ENCODE assay signal across 29 cellular contexts in the genomic region with DNA sequence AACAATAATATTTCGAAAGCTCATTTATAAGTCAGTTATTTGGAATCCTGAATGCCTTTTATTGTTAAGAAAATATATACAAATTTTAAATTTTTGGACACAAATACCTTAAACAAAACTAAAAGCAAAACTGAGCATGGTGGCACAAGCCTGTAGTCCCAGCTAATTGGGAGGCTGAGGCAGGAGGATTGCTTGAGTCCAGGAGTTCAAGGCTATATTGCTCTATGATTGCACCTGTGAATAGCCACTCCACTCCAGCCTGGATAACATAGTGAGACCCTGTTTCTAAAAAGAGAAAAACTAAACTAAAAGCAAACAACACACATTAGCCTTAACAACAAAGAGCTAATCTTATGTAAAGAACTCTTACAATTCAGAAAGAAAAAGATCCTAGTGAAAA.
"Had no signal": no experiment of that assay in that cellular context is flagged by ENCODE, and none has a peak within 500 bp of the region (broad histone marks: within the 10 kb centered on the region; RNA-seq: fewer than 3 reads in every experiment).

No MANE protein-coding gene starts in this region.

- H3K9me3 Mint-ChIP-seq: stimulated activated effector memory CD8-positive, alpha-beta T cell treated with anti-CD3 and anti-CD28 coated beads, Interleukin-12 subunit alpha, Interleukin-12 subunit beta, amount 100 ng/mL, for 72 hours; stimulated activated naive CD8-positive, alpha-beta T cell treated with anti-CD3 and anti-CD28 coated beads, Interleukin-15, amount 100 ng/mL, for 72 hours; stimulated activated naive CD8-positive, alpha-beta T cell treated with anti-CD3 and anti-CD28 coated beads, Interleukin-15, Interleukin-2, amounts not matched to agents 100 ng/mL and 50 ng/mL, for 24 hours; type B pancreatic cell had no signal

- H3K4me1 Mint-ChIP-seq: stimulated activated effector memory CD8-positive, alpha-beta T cell treated with anti-CD3 and anti-CD28 coated beads, Interleukin-12 subunit alpha, Interleukin-12 subunit beta, amount 100 ng/mL, for 72 hours; stimulated activated memory B cell treated with anti-CD40 and anti-IgM and Interleukin-4, amounts not matched to agents 10 μg/mL and 1 μg/mL and 100 μg/mL, for 72 hours; stimulated activated naive B cell treated with anti-CD40 and anti-IgM and Interleukin-4, amounts not matched to agents 10 μg/mL and 1 μg/mL and 100 μg/mL, for 72 hours; stimulated activated naive CD8-positive, alpha-beta T cell treated with anti-CD3 and anti-CD28 coated beads, Interleukin-15, amount 100 ng/mL, for 72 hours had no signal

- H3K4me3 Mint-ChIP-seq: stimulated activated effector memory CD8-positive, alpha-beta T cell treated with anti-CD3 and anti-CD28 coated beads, Interleukin-12 subunit alpha, Interleukin-12 subunit beta, amount 100 ng/mL, for 72 hours; stimulated activated memory B cell treated with anti-CD40 and anti-IgM and Interleukin-4, amounts not matched to agents 10 μg/mL and 1 μg/mL and 100 μg/mL, for 72 hours; stimulated activated naive B cell treated with anti-CD40 and anti-IgM and Interleukin-4, amounts not matched to agents 10 μg/mL and 1 μg/mL and 100 μg/mL, for 72 hours; stimulated activated naive CD8-positive, alpha-beta T cell treated with anti-CD3 and anti-CD28 coated beads, Interleukin-15, amount 100 ng/mL, for 72 hours; stimulated activated naive CD8-positive, alpha-beta T cell treated with anti-CD3 and anti-CD28 coated beads, Interleukin-15, Interleukin-2, amounts not matched to agents 100 ng/mL and 50 ng/mL, for 24 hours; type B pancreatic cell had no signal

- H3K4me3 ChIP-seq: stomach, suprapubic skin, testis, thoracic aorta, thyroid gland, tibial artery, tibial nerve, transverse colon, upper lobe of left lung, upper lobe of right lung, uterus, vagina had no signal

- H3K36me3 ChIP-seq: stomach, suprapubic skin, thoracic aorta, thyroid gland, tibial artery, tibial nerve, transverse colon, upper lobe of left lung, upper lobe of right lung, uterus, vagina had no signal

- H3K36me3 Mint-ChIP-seq: stimulated activated effector memory CD8-positive, alpha-beta T cell treated with anti-CD3 and anti-CD28 coated beads, Interleukin-12 subunit alpha, Interleukin-12 subunit beta, amount 100 ng/mL, for 72 hours; stimulated activated memory B cell treated with anti-CD40 and anti-IgM and Interleukin-4, amounts not matched to agents 10 μg/mL and 1 μg/mL and 100 μg/mL, for 72 hours; stimulated activated naive B cell treated with anti-CD40 and anti-IgM and Interleukin-4, amounts not matched to agents 10 μg/mL and 1 μg/mL and 100 μg/mL, for 72 hours; type B pancreatic cell had no signal

- ATAC-seq: stimulated activated effector memory CD8-positive, alpha-beta T cell treated with anti-CD3 and anti-CD28 coated beads, Interleukin-12 subunit alpha, Interleukin-12 subunit beta, amount 100 ng/mL, for 72 hours; stimulated activated memory B cell treated with anti-CD40 and anti-IgM and Interleukin-4, amounts not matched to agents 10 μg/mL and 1 μg/mL and 100 μg/mL, for 72 hours; stimulated activated naive B cell treated with anti-CD40 and anti-IgM and Interleukin-4, amounts not matched to agents 10 μg/mL and 1 μg/mL and 100 μg/mL, for 72 hours; stimulated activated naive CD8-positive, alpha-beta T cell treated with anti-CD3 and anti-CD28 coated beads, Interleukin-15, amount 100 ng/mL, for 72 hours; stimulated activated naive CD8-positive, alpha-beta T cell treated with anti-CD3 and anti-CD28 coated beads, Interleukin-15, Interleukin-2, amounts not matched to agents 100 U/mL and 50 U/mL, for 24 hours; upper lobe of right lung had no signal

- H3K27ac Mint-ChIP-seq: stimulated activated effector memory CD8-positive, alpha-beta T cell treated with anti-CD3 and anti-CD28 coated beads, Interleukin-12 subunit alpha, Interleukin-12 subunit beta, amount 100 ng/mL, for 72 hours; stimulated activated memory B cell treated with anti-CD40 and anti-IgM and Interleukin-4, amounts not matched to agents 10 μg/mL and 1 μg/mL and 100 μg/mL, for 72 hours; stimulated activated naive B cell treated with anti-CD40 and anti-IgM and Interleukin-4, amounts not matched to agents 10 μg/mL and 1 μg/mL and 100 μg/mL, for 72 hours; stimulated activated naive CD8-positive, alpha-beta T cell treated with anti-CD3 and anti-CD28 coated beads, Interleukin-15, amount 100 ng/mL, for 72 hours; stimulated activated naive CD8-positive, alpha-beta T cell treated with anti-CD3 and anti-CD28 coated beads, Interleukin-15, Interleukin-2, amounts not matched to agents 100 ng/mL and 50 ng/mL, for 24 hours; type B pancreatic cell had no signal

- H3K27ac ChIP-seq: stomach, suprapubic skin, testis, thoracic aorta, thyroid gland, tibial artery, tibial nerve, transverse colon, upper lobe of left lung, upper lobe of right lung, uterus, vagina had no signal

- H3K4me1 ChIP-seq: stomach, suprapubic skin, testis, tibial nerve, transverse colon, upper lobe of left lung, upper lobe of right lung, uterus, vagina had no signal

- FAIRE-seq: urothelium cell line had no signal

- DNase-seq: stimulated activated CD4-positive, alpha-beta T cell treated with anti-CD3 and anti-CD28 coated beads, Interleukin-2, amount 100 ng/mL, for 48 hours; stimulated activated CD4-positive, alpha-beta T cell treated with anti-CD3 and anti-CD28 coated beads, Interleukin-4, amount 100 ng/mL, for 1 hour; stimulated activated CD4-positive, alpha-beta T cell treated with anti-CD3 and anti-CD28 coated beads, Interleukin-4, amount 100 ng/mL, for 24 hours; stimulated activated CD4-positive, alpha-beta T cell treated with anti-CD3 and anti-CD28 coated beads, Interleukin-4, amount 100 ng/mL, for 4 hours; stimulated activated CD8-positive, alpha-beta memory T cell treated with anti-CD3 and anti-CD28 coated beads, Interleukin-4, amount 100 ng/mL, for 48 hours; stimulated activated naive B cell treated with anti-CD40 and anti-IgM and Interleukin-4, amounts not matched to agents 10 μg/mL and 1 μg/mL and 100 μg/mL, for 72 hours; stimulated activated naive CD4-positive, alpha-beta T cell; stimulated activated naive CD4-positive, alpha-beta T cell treated with Interleukin-2 at 50 U/mL for 16 hours; stimulated activated naive CD8-positive, alpha-beta T cell treated with anti-CD3 and anti-CD28 coated beads, Interleukin-15, amount 100 ng/mL, for 72 hours; stimulated activated naive CD8-positive, alpha-beta T cell treated with anti-CD3 and anti-CD28 coated beads, Interleukin-15, Interleukin-2, amounts not matched to agents 100 U/mL and 50 U/mL, for 24 hours; stomach; substantia nigra; testis; thyroid gland; tibial artery; transverse colon; trophoblast cell; upper lobe of left lung; upper lobe of right lung; uterus had no signal

- H3K9me3 ChIP-seq: stomach, suprapubic skin, testis, thoracic aorta, thyroid gland, tibial artery, tibial nerve, transverse colon, upper lobe of left lung, upper lobe of right lung, uterus, vagina had no signal

- H3K27me3 ChIP-seq: testis, thyroid gland, tibial artery, tibial nerve, transverse colon, upper lobe of left lung, upper lobe of right lung, uterus, vagina had no signal
